In genomic region chr15:45001180-45001579, GRCh38 we compare ENCODE assay signal across 14 cellular contexts. TPM values are rescaled to one million over a fixed set of nuclear protein-coding genes. Genes with fewer than 3 reads are reported as not detected.
"Had no signal": no experiment of that assay in that cellular context is flagged by ENCODE, and none has a peak within 500 bp of the region (broad histone marks: within the 10 kb centered on the region; RNA-seq: fewer than 3 reads in every experiment).

No MANE protein-coding gene starts in this region.

RNA-seq across cellular contexts. Expression of gene TERB2, which starts 44.7 kb away (rescaled TPM):
- total RNA-seq: stomach, subcutaneous adipose tissue, suprapubic skin, temporal lobe, thoracic aorta, tibial nerve, transverse colon, upper lobe of left lung, upper lobe of right lung, ureter, urinary bladder, uterus, vagina had no signal
- polyA plus RNA-seq: stomach, thymus, urinary bladder had no signal
